ENCODE assay signal across 28 cellular contexts in genomic region chr9:94057918-94058317, GRCh38.
"Had no signal": no experiment of that assay in that cellular context is flagged by ENCODE, and none has a peak within 500 bp of the region (broad histone marks: within the 10 kb centered on the region; RNA-seq: fewer than 3 reads in every experiment).

No MANE protein-coding gene starts in this region.

- H3K4me1 ChIP-seq: colonic mucosa, left lung, spleen had no signal

- H3K4me3 ChIP-seq: colonic mucosa, gastrocnemius medialis, left lung, mucosa of descending colon, psoas muscle, skin epidermis, spleen, thoracic aorta, tibial nerve, upper lobe of left lung had no signal

- H3K27ac ChIP-seq: colonic mucosa, epithelial cell of prostate, gastrocnemius medialis, left lung, neutrophil, psoas muscle, skin epidermis, spleen had no signal

- H3K36me3 ChIP-seq: colonic mucosa, gastrocnemius medialis, left lung, neutrophil, thoracic aorta, upper lobe of left lung had no signal

- FAIRE-seq: islet of Langerhans, urothelium cell line had no signal

- H3K27me3 ChIP-seq: colonic mucosa, gastrocnemius medialis, left lung, neutrophil, spleen, tibial nerve, upper lobe of left lung had no signal

- DNase-seq: colonic mucosa; effector CD8-positive, alpha-beta T cell; endodermal cell; foreskin fibroblast; gastrocnemius medialis; head of caudate nucleus; hippocampal formation; left cardiac atrium; left lung; mesenchymal stem cell; mucosa of descending colon; naive B cell; psoas muscle; right cardiac atrium; spleen; stimulated activated CD4-positive, alpha-beta T cell treated with anti-CD3 and anti-CD28 coated beads, Interleukin-4, amount 100 ng/mL, for 4 hours; stimulated activated naive CD8-positive, alpha-beta T cell treated with anti-CD3 and anti-CD28 coated beads, Interleukin-15, Interleukin-2, amounts not matched to agents 100 U/mL and 50 U/mL, for 24 hours; upper lobe of left lung had no signal

- H3K9me3 ChIP-seq: gastrocnemius medialis, neutrophil had no signal

- ATAC-seq: esophagus mucosa; gastrocnemius medialis; left cardiac atrium; left lung; mucosa of descending colon; natural killer cell treated with Interleukin-12 subunit alpha and Interleukin-12 subunit beta and Interleukin-15 and Interleukin-18, amount 100 ng/mL, for 72 hours; psoas muscle; right cardiac atrium; stimulated activated memory B cell treated with anti-CD40 and anti-IgM and Interleukin-4, amounts not matched to agents 10 μg/mL and 1 μg/mL and 100 μg/mL, for 72 hours; stimulated activated naive CD8-positive, alpha-beta T cell treated with anti-CD3 and anti-CD28 coated beads, Interleukin-15, Interleukin-2, amounts not matched to agents 100 U/mL and 50 U/mL, for 24 hours had no signal
